ENCODE assay signal across 8 cellular contexts in the genomic region with DNA sequence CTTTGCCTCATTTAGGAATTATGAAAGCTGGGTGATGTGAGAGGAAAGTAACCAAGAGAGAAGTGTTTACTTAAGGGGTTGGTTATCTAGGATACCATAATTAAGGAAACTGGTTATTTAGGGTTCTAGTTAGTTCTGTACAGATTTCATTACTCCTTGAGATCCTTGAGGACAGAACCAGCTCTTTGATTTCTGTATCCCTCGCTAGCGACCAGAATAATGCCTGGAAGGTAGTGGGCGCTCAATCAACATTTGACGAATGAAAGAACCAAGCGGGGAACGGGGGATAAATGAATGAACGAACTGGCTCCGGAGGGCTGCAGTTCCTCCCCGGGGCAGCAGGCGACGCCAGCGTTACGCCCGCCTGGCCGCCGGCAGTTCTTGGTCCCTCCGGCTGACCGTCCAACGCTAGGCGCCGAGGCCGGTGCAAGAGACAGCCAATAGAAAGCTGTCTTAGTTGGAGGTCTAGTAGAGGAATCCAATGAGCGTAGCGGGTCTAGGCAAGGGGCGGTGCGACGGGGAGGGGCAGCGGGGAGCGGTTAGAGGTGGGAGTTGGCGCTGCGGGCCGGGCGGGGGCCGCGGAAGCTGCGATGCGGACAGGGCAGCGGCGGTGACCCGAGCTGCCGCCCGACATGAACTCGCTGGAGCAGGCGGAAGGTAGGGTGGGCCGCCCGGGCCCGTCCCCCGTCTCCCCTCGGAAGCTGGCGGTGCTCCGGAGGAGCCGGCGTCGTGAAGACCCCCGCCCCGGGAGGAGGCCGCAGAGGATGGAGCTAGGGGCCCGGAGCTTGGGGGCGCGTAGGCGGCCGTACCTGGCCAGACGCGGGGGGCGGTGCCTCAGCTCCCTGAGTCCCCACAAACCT. TPM values are rescaled to one million over a fixed set of nuclear protein-coding genes. Genes with fewer than 3 reads are reported as not detected.
DNase-seq lines count a peak whose midpoint lies in the region; ATAC-seq, FAIRE-seq and TF ChIP-seq lines count a peak whose summit lies in the region.

A gene with protein sequence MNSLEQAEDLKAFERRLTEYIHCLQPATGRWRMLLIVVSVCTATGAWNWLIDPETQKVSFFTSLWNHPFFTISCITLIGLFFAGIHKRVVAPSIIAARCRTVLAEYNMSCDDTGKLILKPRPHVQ (plus strand): TSS at position 542 of the 860 bp plus-strand sequence. CDS start 91 bp downstream, at position 633.

- peaks cover 14% of the 10 kb centered on the region for H3K36me3 Mint-ChIP-seq in brain

- TF ChIP-seq CTCF in A673 (conservative IDR thresholded peaks at IDR 0.05; ENCODE audit: low read depth, low read length) (peak; percentile 100), brain (conservative IDR thresholded peaks at IDR 0.05) (peak; percentile 94 to 97), gastrocnemius medialis (IDR thresholded peaks at IDR 0.05 in 4 of 5, conservative IDR thresholded peaks at IDR 0.05 in 1 of 5) (peak; percentile 99 to 100 (median 100))

- DNase-seq in A673 (ENCODE audit: low spot score) (peak; percentile 97), NCI-H2107 treated with DMSO at 0.1 percent for 48 hours (lab: John Stamatoyannopoulos, UW; ENCODE audit: unreplicated experiment) (peak; percentile 90), iPS DF 4.7 (ENCODE audit: extremely low read depth, low spot score) (peak; percentile 79), gastrocnemius medialis (peak; percentile 93 to 95)

- H3K4me1 Mint-ChIP-seq in brain: peaks cover 51% of the 10 kb centered on the region

- H3K4me3 Mint-ChIP-seq in brain: peak within 1 kb of the TSS; percentile 91 to 99 (median 98)

- H3K27me3 Mint-ChIP-seq in brain: peaks cover 20% of the 10 kb centered on the region

- H3K4me1 ChIP-seq in A673 (ENCODE audit: insufficient read depth, low read length, poor library complexity, severe bottlenecking) (peaks cover 16% of the 10 kb centered on the region), gastrocnemius medialis (peaks cover 10 to 12% of the 10 kb centered on the region in 2 donors)

- POLR2A ChIA-PET in A673 (lab: Charles Lee; ENCODE audit: low non-redundant PET): interaction anchor here (0.6 kb wide), 1 partner anchor 51 kb away, joined by 7 read pairs; no protein-coding TSS in a partner anchor

- ATAC-seq in HG03066 (IDR thresholded peaks at IDR 0.05; ENCODE audit: low read depth, unreplicated experiment) (peak; percentile 99), gastrocnemius medialis (peak; percentile 100)

- H3K9me3 ChIP-seq in A673 (ENCODE audit: low read depth, low read length, poor library complexity, severe bottlenecking) (no peaks in the 10 kb centered on the region), gastrocnemius medialis (no peaks in the 10 kb centered on the region)

- TF ChIP-seq POLR2A in GM18526 (IDR thresholded peaks at IDR 0.05; ENCODE audit: extremely low read depth, insufficient read length): peak; percentile 53
- TF ChIP-seq POLR2A in gastrocnemius medialis (IDR thresholded peaks at IDR 0.05): peak; percentile 43 to 55

- intact Hi-C loops in A673 (cut with micrococcal nuclease; ENCODE audit: unreplicated experiment): loop anchor here (1.0 to 10.0 kb wide), 4 partner anchors 42 to 617 kb away; a partner anchor contains a TSS
- intact Hi-C loops in gastrocnemius medialis (cut with DNase I; ENCODE audit: low total_unique reads): loop anchor here (1.0 to 5.0 kb wide), 7 partner anchors 41 to 781 kb away; a partner anchor contains a TSS

- H3K4me3 ChIP-seq in A673 (ENCODE audit: low read depth, low read length, poor library complexity, severe bottlenecking): peak within 1 kb of the TSS; percentile 91
- H3K4me3 ChIP-seq in gastrocnemius medialis: peak within 1 kb of the TSS; percentile 91 to 98 (median 98)

- H3K27ac ChIP-seq in A673 (ENCODE audit: low read depth, low read length, poor library complexity, severe bottlenecking) (peak within 1 kb of the TSS; percentile 68), gastrocnemius medialis (peak within 1 kb of the TSS; percentile 84 to 92 (median 88))

- H3K36me3 ChIP-seq in A673 (ENCODE audit: insufficient read depth, low read length, poor library complexity, severe bottlenecking): peaks cover 5% of the 10 kb centered on the region
- H3K36me3 ChIP-seq in gastrocnemius medialis: peaks cover 0 to 10% of the 10 kb centered on the region in 2 donors

- CTCF ChIA-PET in A673 (lab: Charles Lee): interaction anchor here (0.6 to 2.5 kb wide), 12 partner anchors 13 to 781 kb away, joined by 3 to 46 read pairs (median 5); a partner anchor contains a TSS

- H3K27ac Mint-ChIP-seq in brain: peak within 1 kb of the TSS; percentile 94 to 98 (median 97)

- in situ Hi-C loops in gastrocnemius medialis (cut with MboI; ENCODE audit: low sequenced_read_pairs in 4 of 4): loop anchor here (5.0 to 25.0 kb wide), 7 partner anchors 130 to 640 kb away; a partner anchor contains a TSS

- peak; percentile 85 for FAIRE-seq in TTC549 (lab: Jason Lieb, UNC)

- no peaks in the 10 kb centered on the region for H3K9me3 Mint-ChIP-seq in brain

- no TSS peak for BruUV-seq in A673 (replicated peaks; lab: Mats Ljungman, UMichigan)

- H3K27me3 ChIP-seq in A673 (replicated peaks; ENCODE audit: insufficient read depth, low read depth, low read length, poor library complexity) (no peaks in the 10 kb centered on the region), gastrocnemius medialis (no peaks in the 10 kb centered on the region)

RNA-seq across cellular contexts. Expression of the gene that starts here (rescaled TPM):
- total RNA-seq in A673 (2021) (23.5 and 24.2 TPM in 2 replicates), gastrocnemius medialis (10 to 100 TPM; 11.7 to 24.9 (median 16.1) TPM)
- 3.7 TPM for polyA plus RNA-seq in brain (ENCODE audit: insufficient read depth, low read depth, low replicate concordance)

Comparison
In these comparisons a context has a peak if more than half of its experiments do, and no peak if none do; other contexts are left out.
1. Peak in every context shown above with its lines: DNase-seq, ATAC-seq, H3K4me3 ChIP-seq and H3K27ac ChIP-seq.